17 cellular contexts compared by ENCODE assay signal in genomic region chr10:105024184-105024583, GRCh38.
DNase-seq lines count a peak whose midpoint lies in the region; ATAC-seq and TF ChIP-seq lines count a peak whose summit lies in the region.
"Had no signal": no experiment of that assay in that cellular context is flagged by ENCODE, and none has a peak within 500 bp of the region (broad histone marks: within the 10 kb centered on the region; RNA-seq: fewer than 3 reads in every experiment).

No MANE protein-coding gene starts in this region.

- no peaks in the 10 kb centered on the region for H3K4me1 ChIP-seq in hepatocyte (ENCODE audit: insufficient read depth)
- H3K4me1 ChIP-seq in neural progenitor cell, result peaks cover 20% of the 10 kb centered on the region
- H3K4me1 ChIP-seq in left ventricle myocardium inferior, result no peaks in the 10 kb centered on the region
- no peaks in the 10 kb centered on the region for H3K4me1 ChIP-seq in foreskin keratinocyte
- H3K4me1 ChIP-seq: SJCRH30 had no signal

- no peaks in the 10 kb centered on the region for H3K79me2 ChIP-seq in hepatocyte
- no peaks in the 10 kb centered on the region for H3K79me2 ChIP-seq in neural progenitor cell (ENCODE audit: low read depth)

- H3K4me2 ChIP-seq in hepatocyte (no peak overlapping the region), neural progenitor cell (peak overlapping the region; percentile 18)

- H3K9me2 ChIP-seq in hepatocyte (replicated peaks; ENCODE audit: insufficient read depth), result no peaks in the 10 kb centered on the region

- H3K27me3 Mint-ChIP-seq in neural progenitor cell (ENCODE audit: insufficient read depth, low read depth), result peaks cover 2% of the 10 kb centered on the region
- H3K27me3 Mint-ChIP-seq: CD8-positive, alpha-beta memory T cell had no signal

- H3K36me3 Mint-ChIP-seq in neural progenitor cell, result no peaks in the 10 kb centered on the region
- H3K36me3 Mint-ChIP-seq: CD8-positive, alpha-beta memory T cell had no signal

- no peak for ATAC-seq in foreskin keratinocyte
- ATAC-seq: GM12878, K562, Panc1 had no signal

- H4K20me1 ChIP-seq in hepatocyte (ENCODE audit: insufficient read depth, poor library complexity, severe bottlenecking), result no peaks in the 10 kb centered on the region
- no peaks in the 10 kb centered on the region for H4K20me1 ChIP-seq in neural progenitor cell (ENCODE audit: low read depth)

- H3K27me3 ChIP-seq in hepatocyte (no peaks in the 10 kb centered on the region), neural progenitor cell (no peaks in the 10 kb centered on the region), left ventricle myocardium inferior (ENCODE audit: low read depth) (peaks cover 8% of the 10 kb centered on the region), foreskin keratinocyte (no peaks in the 10 kb centered on the region)
- H3K27me3 ChIP-seq: SJCRH30 had no signal

- no peaks in the 10 kb centered on the region for H3K9me3 ChIP-seq in hepatocyte (ENCODE audit: low read depth)
- H3K9me3 ChIP-seq in neural progenitor cell (ENCODE audit: low read depth), result no peaks in the 10 kb centered on the region
- no peaks in the 10 kb centered on the region for H3K9me3 ChIP-seq in left ventricle myocardium inferior (replicated peaks)
- H3K9me3 ChIP-seq: SJCRH30 had no signal

- H3K4me3 Mint-ChIP-seq in neural progenitor cell, result no peak overlapping the region

- no peak overlapping the region for H3K4me3 ChIP-seq in hepatocyte
- no peak overlapping the region for H3K4me3 ChIP-seq in neural progenitor cell
- no peak overlapping the region for H3K4me3 ChIP-seq in left ventricle myocardium inferior
- H3K4me3 ChIP-seq in foreskin fibroblast (ENCODE audit: low read depth in 1 of 2, low read length in 2 of 2), result no peak overlapping the region
- H3K4me3 ChIP-seq: GM12878, K562, SJCRH30 had no signal

- H3K27ac ChIP-seq in hepatocyte, result peak overlapping the region; percentile 9
- H3K27ac ChIP-seq in neural progenitor cell, result no peak overlapping the region
- no peak overlapping the region for H3K27ac ChIP-seq in left ventricle myocardium inferior (replicated peaks)
- H3K27ac ChIP-seq in foreskin keratinocyte, result no peak overlapping the region
- H3K27ac ChIP-seq: SJCRH30 had no signal

- intact Hi-C loops in left ventricle myocardium inferior (cut with micrococcal nuclease), result no loop called here

- no peak overlapping the region for H2AFZ ChIP-seq in hepatocyte
- H2AFZ ChIP-seq in neural progenitor cell (replicated peaks), result no peak overlapping the region

- H3K4me1 Mint-ChIP-seq in neural progenitor cell, result peaks cover 14% of the 10 kb centered on the region
- H3K4me1 Mint-ChIP-seq: CD8-positive, alpha-beta memory T cell had no signal

- H3K9ac ChIP-seq in neural progenitor cell, result no peak overlapping the region

- H3K27ac Mint-ChIP-seq in neural progenitor cell, result no peak overlapping the region
- H3K27ac Mint-ChIP-seq: CD8-positive, alpha-beta memory T cell had no signal

- H3F3A ChIP-seq in neural progenitor cell (ENCODE audit: low read depth), result no peaks in the 10 kb centered on the region

- TF ChIP-seq CTCF in hepatocyte (IDR thresholded peaks at IDR 0.05; ENCODE audit: poor library complexity) (no peak), neural progenitor cell (IDR thresholded peaks at IDR 0.05) (no peak), left ventricle myocardium inferior (IDR thresholded peaks at IDR 0.05; ENCODE audit: borderline replicate concordance) (no peak), foreskin keratinocyte (conservative IDR thresholded peaks at IDR 0.05) (no peak), foreskin fibroblast (IDR thresholded peaks at IDR 0.05; ENCODE audit: low read depth, low read length) (no peak)

- no peaks in the 10 kb centered on the region for H3K36me3 ChIP-seq in hepatocyte (replicated peaks; ENCODE audit: insufficient read depth, low read depth)
- H3K36me3 ChIP-seq in neural progenitor cell, result no peaks in the 10 kb centered on the region
- no peaks in the 10 kb centered on the region for H3K36me3 ChIP-seq in left ventricle myocardium inferior
- H3K36me3 ChIP-seq: SJCRH30 had no signal

- no peaks in the 10 kb centered on the region for H3K9me3 Mint-ChIP-seq in neural progenitor cell

- DNase-seq in M059J (ENCODE audit: low read depth) (peak; percentile 3), NCI-H345 (lab: John Stamatoyannopoulos, UW) (peak; percentile 10), hepatocyte (ENCODE audit: low spot score) (no peak), neural progenitor cell (ENCODE audit: low spot score) (peak; percentile 18), left ventricle myocardium inferior (no peak), foreskin keratinocyte (no peak), foreskin fibroblast (no peak)
- DNase-seq: C1 segment of cervical spinal cord; CD8-positive, alpha-beta memory T cell; DMS53; EL; NCI-H1436; NCI-H524; SJCRH30 had no signal

Comparison
In these comparisons a context has a peak if more than half of its experiments do, and no peak if none do; other contexts are left out.
1. DNase-seq: peak in M059J (single experiment), NCI-H345 (single experiment) and neural progenitor cell (single experiment); none in hepatocyte (single experiment), left ventricle myocardium inferior (single experiment), foreskin keratinocyte (0 of 2) and foreskin fibroblast (0 of 2).